8 cellular contexts compared by ENCODE assay signal in the genomic region with DNA sequence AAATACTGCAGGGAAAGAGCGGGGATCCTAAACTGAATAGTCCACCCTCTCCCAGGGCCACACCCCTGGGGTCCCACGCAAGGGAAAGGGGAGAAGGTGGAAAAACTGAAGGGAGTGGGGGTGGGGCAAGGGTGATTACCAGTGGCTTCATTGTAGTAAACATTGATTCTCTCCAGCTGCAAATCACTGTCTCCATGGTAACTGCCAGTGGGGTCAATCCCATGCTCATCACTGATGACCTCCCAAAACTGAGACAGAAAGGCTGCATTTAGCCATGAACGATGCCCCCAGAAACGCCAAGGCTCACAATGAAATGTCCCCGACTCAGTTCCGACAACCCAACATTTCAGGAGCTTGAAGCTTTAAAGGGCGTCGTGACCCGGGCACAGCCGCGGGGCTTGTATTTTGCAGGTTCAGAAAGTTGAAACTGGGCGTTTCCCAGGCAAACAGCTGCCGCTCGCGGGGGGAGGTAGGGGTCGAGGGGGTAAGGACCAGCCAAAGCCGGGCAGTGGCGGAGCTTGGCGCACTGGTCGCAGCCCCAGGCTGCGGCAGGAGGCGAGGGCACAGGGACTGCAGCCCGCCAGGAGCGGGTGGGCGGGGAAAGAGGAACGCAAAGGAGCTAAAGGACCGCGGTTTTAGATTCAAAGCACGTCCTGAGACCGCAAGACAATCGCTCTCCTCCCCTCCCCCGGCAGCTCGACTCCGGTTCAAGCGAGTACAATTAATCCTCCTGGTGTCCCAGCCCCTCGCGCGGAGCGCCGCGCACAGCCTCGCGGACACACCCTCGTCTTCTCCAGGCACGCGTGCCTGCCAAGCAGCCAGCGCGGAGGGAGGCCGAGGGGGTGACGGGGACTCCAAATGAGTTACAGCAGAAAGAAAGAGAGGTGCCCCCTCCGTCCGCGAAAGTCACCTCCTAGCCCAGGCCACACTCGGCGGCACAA. TPM values are rescaled to one million over a fixed set of nuclear protein-coding genes. Genes with fewer than 3 reads are reported as not detected.
DNase-seq lines count a peak whose midpoint lies in the region; ATAC-seq and TF ChIP-seq lines count a peak whose summit lies in the region.

No MANE protein-coding gene starts in this region.

- H3K9me2 ChIP-seq in GM23248 (ENCODE audit: insufficient read depth), result no peaks in the 10 kb centered on the region

- H3K27ac ChIP-seq in GM23248 (no peak overlapping the region), muscle layer of duodenum (ENCODE audit: low read length) (no peak overlapping the region)
- H3K27ac ChIP-seq in effector memory CD4-positive, alpha-beta T cell (ENCODE audit: insufficient read depth, low read length, poor library complexity, severe bottlenecking), result no peak overlapping the region

- H3K4me3 ChIP-seq in BE2C (ENCODE audit: low read depth, low read length), result peak overlapping the region; percentile 94
- H3K4me3 ChIP-seq in GM23248, result peak overlapping the region; percentile 64
- peak overlapping the region; percentile 40 for H3K4me3 ChIP-seq in effector memory CD4-positive, alpha-beta T cell (ENCODE audit: insufficient read depth, low read depth, low read length, poor library complexity, severe bottlenecking)
- H3K4me3 ChIP-seq in muscle layer of duodenum (ENCODE audit: low read depth in 1 of 2, low read length in 2 of 2), result peak overlapping the region; percentile 46 to 64

- 10 to 11% methylated on average over 51 to 52 of the region's 55 CpGs for WGBS in GM23248 (ENCODE audit: low coverage in 1 of 2, low lambda C conversion rate in 2 of 2, missing lambda C conversion rate in 2 of 2), 2 experiments

- H3K4me1 ChIP-seq in BE2C (peaks cover 5% of the 10 kb centered on the region; the same call in 1 of the 2 replicates), GM23248 (ENCODE audit: insufficient read depth) (no peaks in the 10 kb centered on the region), muscle layer of duodenum (ENCODE audit: control insufficient read depth in 1 of 2, insufficient read depth in 2 of 2, low read length in 2 of 2) (peaks cover 3 to 49% of the 10 kb centered on the region in 2 donors)
- H3K4me1 ChIP-seq in effector memory CD4-positive, alpha-beta T cell (ENCODE audit: control insufficient read depth, insufficient read depth, low read length, poor library complexity, severe bottlenecking), result peaks cover 48% of the 10 kb centered on the region

- peak overlapping the region; percentile 73 for H3K4me2 ChIP-seq in GM23248 (ENCODE audit: unreplicated experiment)

- H3K9ac ChIP-seq in GM23248, result peak overlapping the region; percentile 53

- H3K27me3 ChIP-seq in BE2C, result peaks cover 17% of the 10 kb centered on the region
- peaks cover 34% of the 10 kb centered on the region for H3K27me3 ChIP-seq in GM23248 (replicated peaks; ENCODE audit: insufficient read depth)
- peaks cover 50% of the 10 kb centered on the region for H3K27me3 ChIP-seq in effector memory CD4-positive, alpha-beta T cell (replicated peaks; ENCODE audit: control insufficient read depth, insufficient read depth, low read length, poor library complexity, severe bottlenecking)
- H3K27me3 ChIP-seq in muscle layer of duodenum (ENCODE audit: low read depth, low read length), result peaks cover 48% of the 10 kb centered on the region

- H3K36me3 ChIP-seq in BE2C (peaks cover 15% of the 10 kb centered on the region), GM23248 (ENCODE audit: low read depth) (no peaks in the 10 kb centered on the region), muscle layer of duodenum (ENCODE audit: control insufficient read depth in 1 of 2, insufficient read depth in 2 of 2, low read length in 2 of 2) (no peaks in the 10 kb centered on the region)
- no peaks in the 10 kb centered on the region for H3K36me3 ChIP-seq in effector memory CD4-positive, alpha-beta T cell (ENCODE audit: control insufficient read depth, insufficient read depth, low read length)

- peak; percentile 58 for DNase-seq in BE2C
- DNase-seq in GM23248, result peak; percentile 59
- DNase-seq in SK-N-DZ (ENCODE audit: low spot score), result peak; percentile 50
- no peak for DNase-seq in effector memory CD4-positive, alpha-beta T cell
- DNase-seq in retina, result no peak
- DNase-seq in OCI-M2 (lab: John Stamatoyannopoulos, UW; ENCODE audit: unreplicated experiment), result no peak

- TF ChIP-seq CTCF in BE2C (IDR thresholded peaks at IDR 0.05; ENCODE audit: low read depth, low read length), result no peak

- H3K79me2 ChIP-seq in GM23248 (ENCODE audit: insufficient read depth), result no peaks in the 10 kb centered on the region

- H2AFZ ChIP-seq in GM23248, result peak overlapping the region; percentile 72

- H3K9me3 ChIP-seq in BE2C (no peaks in the 10 kb centered on the region), GM23248 (ENCODE audit: low read depth) (no peaks in the 10 kb centered on the region), muscle layer of duodenum (ENCODE audit: control insufficient read depth in 1 of 2, low read length in 2 of 2) (no peaks in the 10 kb centered on the region)
- H3K9me3 ChIP-seq in effector memory CD4-positive, alpha-beta T cell (ENCODE audit: control insufficient read depth, low read length), result no peaks in the 10 kb centered on the region

- H4K20me1 ChIP-seq in GM23248 (ENCODE audit: insufficient read depth), result no peaks in the 10 kb centered on the region

- in situ Hi-C loops in GM23248 (cut with MboI), result no loop called here

- ATAC-seq in HG02981 (IDR thresholded peaks at IDR 0.05; ENCODE audit: unreplicated experiment), result no peak

- H3F3A ChIP-seq in GM23248 (ENCODE audit: insufficient read depth), result no peaks in the 10 kb centered on the region

RNA-seq across cellular contexts. Expression of a gene that starts 0.8 kb away (rescaled TPM):
- 301 TPM for polyA plus RNA-seq in BE2C (2012; ENCODE audit: insufficient read depth, insufficient read length, low read depth)
- 8.5 and 10.4 TPM in 2 replicates for total RNA-seq in GM23248 (2014; rRNA removed; shearing (Covaris generic))
- 8.1 and 9.0 TPM in 2 replicates for polyA plus RNA-seq in GM23248 (2016; fragmentation: Nextera tagmentation; extraction: Ambion mirVana)
- 757 and 774 TPM in 2 replicates for polyA plus RNA-seq in SK-N-DZ (2014; cell fraction: cytosol; rRNA removed)
- polyA plus RNA-seq in SK-N-DZ (2014; cell fraction: nucleus; rRNA removed), result 230 and 363 TPM in 2 replicates

RNA-seq across cellular contexts. Expression of a gene that starts 32.1 kb away (rescaled TPM):
- polyA plus RNA-seq in BE2C (2012; ENCODE audit: insufficient read depth, insufficient read length, low read depth), result 54.8 TPM
- 20.0 and 24.5 TPM in 2 replicates for total RNA-seq in GM23248 (2014; rRNA removed; shearing (Covaris generic))
- 46.9 and 47.1 TPM in 2 replicates for polyA plus RNA-seq in GM23248 (2016; fragmentation: Nextera tagmentation; extraction: Ambion mirVana)
- 33.9 and 48.5 TPM in 2 replicates for polyA plus RNA-seq in SK-N-DZ (2014; cell fraction: cytosol; rRNA removed)
- 52.4 and 61.1 TPM in 2 replicates for polyA plus RNA-seq in SK-N-DZ (2014; cell fraction: nucleus; rRNA removed)

Comparison
In these comparisons a context has a peak if more than half of its experiments do, and no peak if none do; other contexts are left out.
1. DNase-seq: peak in BE2C (single experiment), GM23248 (single experiment) and SK-N-DZ (single experiment); none in effector memory CD4-positive, alpha-beta T cell (0 of 3), retina (single experiment) and OCI-M2 (single experiment).
2. H3K4me3 ChIP-seq: peak in every context shown above with its lines; median percentile 94 in BE2C; 64 in GM23248; 55 in muscle layer of duodenum; 40 in effector memory CD4-positive, alpha-beta T cell.